17 cellular contexts compared by ENCODE assay signal in the genomic region with DNA sequence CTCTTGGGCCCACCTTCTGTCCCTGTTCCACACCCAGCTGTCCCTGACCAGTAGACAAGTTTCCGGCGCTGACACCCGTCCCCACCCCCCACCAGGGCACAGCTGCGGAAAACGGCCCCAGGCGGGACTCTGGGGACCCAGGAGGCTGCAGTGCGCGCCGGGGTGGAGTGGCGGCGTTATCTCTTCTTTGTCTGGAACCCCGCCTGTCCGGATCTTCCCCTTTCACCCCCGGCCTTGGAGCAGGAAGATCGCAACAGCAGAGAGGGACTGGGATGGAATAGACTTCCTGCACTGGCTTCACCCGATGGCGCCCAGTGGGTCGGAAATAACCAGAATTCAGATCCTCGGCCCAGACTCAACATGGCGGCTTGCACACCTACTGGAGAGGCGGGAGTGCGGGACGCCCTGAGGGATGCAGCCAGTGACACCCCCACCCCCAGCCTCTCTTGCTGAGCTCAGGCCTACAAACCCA. TPM values are rescaled to one million over a fixed set of nuclear protein-coding genes. Genes with fewer than 3 reads are reported as not detected.
DNase-seq lines count a peak whose midpoint lies in the region; ATAC-seq and TF ChIP-seq lines count a peak whose summit lies in the region.
"Had no signal": no experiment of that assay in that cellular context is flagged by ENCODE, and none has a peak within 500 bp of the region (broad histone marks: within the 10 kb centered on the region; RNA-seq: fewer than 3 reads in every experiment).

No MANE protein-coding gene starts in this region.

- in situ Hi-C loops in GM13977 (cut with MboI; ENCODE audit: low pct_unique_long_range_greater_than_20kb, low sequenced_read_pairs, unreplicated experiment) = loop anchor here (10.0 kb wide), 1 partner anchor 275 kb away; no protein-coding TSS in a partner anchor

- H3K9me3 ChIP-seq in CD8-positive, alpha-beta T cell (ENCODE audit: low read length) = no peaks in the 10 kb centered on the region
- no peaks in the 10 kb centered on the region for H3K9me3 ChIP-seq in mucosa of descending colon

- no peak for DNase-seq in CD8-positive, alpha-beta T cell
- peak; percentile 47 for DNase-seq in GM13977 (ENCODE audit: low spot score)
- DNase-seq in T-cell = no peak
- peak; percentile 37 for DNase-seq in naive B cell
- DNase-seq in NOMO-1 (lab: John Stamatoyannopoulos, UW; ENCODE audit: unreplicated experiment in 2 of 2) = no peak
- no peak for DNase-seq in DMS79 (lab: John Stamatoyannopoulos, UW)
- DNase-seq in mucosa of descending colon = no peak
- DNase-seq: cortex of kidney, DMS53, NCI-H1092 had no signal

- no peak overlapping the region for H3K27ac ChIP-seq in CD8-positive, alpha-beta T cell (ENCODE audit: low read depth, low read length)

- CTCF ChIA-PET in CD8-positive, alpha-beta T cell (lab: Charles Lee) = interaction anchor here (1.0 kb wide), 1 partner anchor 127 kb away, joined by 3 read pairs; no protein-coding TSS in a partner anchor
- CTCF ChIA-PET in T-cell (lab: Charles Lee) = no interaction called here

- H3K36me3 Mint-ChIP-seq in CD8-positive, alpha-beta T cell = no peaks in the 10 kb centered on the region
- H3K36me3 Mint-ChIP-seq in T-cell (no peaks in the 10 kb centered on the region), naive B cell (peaks cover 0 to 13% of the 10 kb centered on the region in 2 donors)

- H3K4me1 ChIP-seq in CD8-positive, alpha-beta T cell (ENCODE audit: insufficient read depth, low read length) = peaks cover 61% of the 10 kb centered on the region
- H3K4me1 ChIP-seq in mucosa of descending colon (ENCODE audit: low read depth) = peaks cover 31% of the 10 kb centered on the region

- ATAC-seq in CD8-positive, alpha-beta T cell = no peak
- no peak for ATAC-seq in T-cell (replicated peaks in 1 of 4)
- ATAC-seq in naive B cell (ENCODE audit: low read depth in 2 of 2) = no peak
- ATAC-seq in mucosa of descending colon = no peak
- no peak for ATAC-seq in GM19463 (IDR thresholded peaks at IDR 0.05; ENCODE audit: unreplicated experiment)
- ATAC-seq: activated naive CD4-positive, alpha-beta T cell treated with anti-CD3 and anti-CD28 coated beads, Interleukin-2, amount 50 U/mL, for 72 hours; sciatic nerve had no signal

- no peak overlapping the region for H3K4me3 ChIP-seq in CD8-positive, alpha-beta T cell (ENCODE audit: low read depth, low read length)
- H3K4me3 ChIP-seq in mucosa of descending colon = no peak overlapping the region

- H3K27me3 ChIP-seq in CD8-positive, alpha-beta T cell (ENCODE audit: insufficient read depth, low read length) = peaks cover 73% of the 10 kb centered on the region

- no peaks in the 10 kb centered on the region for H3K36me3 ChIP-seq in CD8-positive, alpha-beta T cell (ENCODE audit: insufficient read depth, low read length)
- no peaks in the 10 kb centered on the region for H3K36me3 ChIP-seq in mucosa of descending colon (ENCODE audit: low read depth)

- POLR2A ChIA-PET in CD8-positive, alpha-beta T cell (lab: Charles Lee) = interaction anchor here (0.6 kb wide), 1 partner anchor 91 kb away, joined by 3 read pairs; a partner anchor contains a TSS
- POLR2A ChIA-PET in T-cell (lab: Charles Lee) = no interaction called here

- no peak overlapping the region for H3K27ac Mint-ChIP-seq in CD8-positive, alpha-beta T cell
- H3K27ac Mint-ChIP-seq in T-cell = no peak overlapping the region
- H3K27ac Mint-ChIP-seq in naive B cell = peak overlapping the region in 5 of 6 donors; percentile 80 to 99 (median 96)
- H3K27ac Mint-ChIP-seq: activated naive CD4-positive, alpha-beta T cell treated with anti-CD3 and anti-CD28 coated beads, Interleukin-2, amount 50 U/mL, for 72 hours; type B pancreatic cell had no signal

- H3K9me3 Mint-ChIP-seq in CD8-positive, alpha-beta T cell = no peaks in the 10 kb centered on the region
- H3K9me3 Mint-ChIP-seq in T-cell = no peaks in the 10 kb centered on the region
- peaks cover 0 to 2% (median 0%) of the 10 kb centered on the region in 7 donors for H3K9me3 Mint-ChIP-seq in naive B cell
- H3K9me3 Mint-ChIP-seq: activated naive CD4-positive, alpha-beta T cell treated with anti-CD3 and anti-CD28 coated beads, Interleukin-2, amount 50 U/mL, for 72 hours; type B pancreatic cell had no signal

- H3K4me3 Mint-ChIP-seq in CD8-positive, alpha-beta T cell = peak overlapping the region; percentile 5
- H3K4me3 Mint-ChIP-seq in T-cell = peak overlapping the region in 2 of 3 donors; percentile 60 to 75
- H3K4me3 Mint-ChIP-seq in naive B cell = peak overlapping the region; percentile 90 to 100 (median 97)
- H3K4me3 Mint-ChIP-seq: type B pancreatic cell had no signal

- intact Hi-C loops in CD8-positive, alpha-beta T cell (cut with DNase I, micrococcal nuclease) = loop anchor here (2.0 to 5.0 kb wide), 2 partner anchors 91 to 772 kb away; a partner anchor contains a TSS
- intact Hi-C loops in mucosa of descending colon (cut with DNase I, micrococcal nuclease) = no loop called here

- H3K27me3 Mint-ChIP-seq in CD8-positive, alpha-beta T cell (ENCODE audit: low read depth) = peaks cover 80% of the 10 kb centered on the region
- H3K27me3 Mint-ChIP-seq in T-cell (peaks cover 68 to 88% of the 10 kb centered on the region in 2 donors), naive B cell (no peaks in the 10 kb centered on the region)

- TF ChIP-seq CTCF in CD8-positive, alpha-beta T cell (IDR thresholded peaks at IDR 0.05) = no peak
- TF ChIP-seq CTCF in GM13977 (IDR thresholded peaks at IDR 0.05; ENCODE audit: extremely low read depth, insufficient read depth, missing control alignments) (peak; percentile 20), mucosa of descending colon (IDR thresholded peaks at IDR 0.05) (no peak)

- peaks cover 51% of the 10 kb centered on the region for H3K4me1 Mint-ChIP-seq in CD8-positive, alpha-beta T cell (ENCODE audit: low read depth)
- H3K4me1 Mint-ChIP-seq in T-cell (peaks cover 37 to 57% (median 46%) of the 10 kb centered on the region in 3 donors), naive B cell (peaks cover 66 to 71% (median 67%) of the 10 kb centered on the region in 3 donors)

RNA-seq across cellular contexts. Expression of a gene that starts 4.7 kb away (rescaled TPM):
- total RNA-seq in CD8-positive, alpha-beta T cell = 1 to 10 TPM; 1.9 to 2.3 TPM
- total RNA-seq in T-cell (10 to 100 TPM in 1 of 5 donors, 1 to 10 TPM in 4; 1.7 to 12.4 (median 4.4) TPM), mucosa of descending colon (under 1 TPM in 2 of 3 donors, not detected in 1; 0.29 to 0.32 TPM)
- 10 to 100 TPM; 17.1 to 83.5 (median 45.3) TPM for polyA plus RNA-seq in naive B cell (ENCODE audit: low read depth in 6 of 6)
- total RNA-seq: glomerular endothelial cell, lung microvascular endothelial cell, SK-MEL-5 had no signal

Comparison
In these comparisons a context has a peak if more than half of its experiments do, and no peak if none do; other contexts are left out.
1. DNase-seq: peak in GM13977 (single experiment) and naive B cell (single experiment); none in CD8-positive, alpha-beta T cell (0 of 7), T-cell (0 of 34), NOMO-1 (0 of 2), DMS79 (single experiment) and mucosa of descending colon (0 of 3).
2. H3K27ac Mint-ChIP-seq: peak in naive B cell (5 of 6); none in CD8-positive, alpha-beta T cell (single experiment) and T-cell (0 of 2).
3. H3K4me3 Mint-ChIP-seq: peak in every context shown above with its lines; median percentile 97 in naive B cell; 68 in T-cell; 5 in CD8-positive, alpha-beta T cell.
4. intact Hi-C loops: an anchor here in CD8-positive, alpha-beta T cell (2.0 to 5.0 kb wide); none called in mucosa of descending colon.